ENCODE assay signal across 8 cellular contexts in genomic region chr10:3805227-3805790, GRCh38. TPM values are rescaled to one million over a fixed set of nuclear protein-coding genes. Genes with fewer than 3 reads are reported as not detected.
DNase-seq lines count a peak whose midpoint lies in the region; ATAC-seq and TF ChIP-seq lines count a peak whose summit lies in the region.

No MANE protein-coding gene starts in this region.

- H3K27me3 Mint-ChIP-seq in natural killer cell (ENCODE audit: low read depth in 2 of 2), result no peaks in the 10 kb centered on the region

- peak overlapping the region; percentile 80 for H3K4me3 Mint-ChIP-seq in natural killer cell

- intact Hi-C loops in left cardiac atrium (cut with DNase I), result no loop called here
- intact Hi-C loops in Right ventricle myocardium inferior (cut with DNase I), result no loop called here
- intact Hi-C loops in natural killer cell (cut with micrococcal nuclease), result loop anchor here (1.0 to 10.0 kb wide), 4 partner anchors 23 to 1489 kb away; no protein-coding TSS in a partner anchor

- H3K36me3 Mint-ChIP-seq in natural killer cell, result no peaks in the 10 kb centered on the region

- no peak overlapping the region for H3K27ac Mint-ChIP-seq in natural killer cell

- TF ChIP-seq CTCF in natural killer cell (IDR thresholded peaks at IDR 0.05), result no peak

- H3K4me1 Mint-ChIP-seq in natural killer cell, result peaks cover 57 to 69% of the 10 kb centered on the region in 2 donors

- ATAC-seq in left cardiac atrium, result peak; percentile 24 to 35
- ATAC-seq in Right ventricle myocardium inferior, result no peak
- ATAC-seq in HG03439 (IDR thresholded peaks at IDR 0.05; ENCODE audit: unreplicated experiment), result peak; percentile 42
- peak; percentile 25 to 69 (median 61) for ATAC-seq in natural killer cell
- ATAC-seq in HG03025 (IDR thresholded peaks at IDR 0.05; ENCODE audit: low FRiP score, unreplicated experiment), result no peak

- no peaks in the 10 kb centered on the region for H3K9me3 Mint-ChIP-seq in natural killer cell

- no peak for DNase-seq in left cardiac atrium
- DNase-seq in Right ventricle myocardium inferior (ENCODE audit: missing footprints), result no peak
- peak in 4 of 5 donors; percentile 50 to 91 (median 62) for DNase-seq in T-helper 1 cell
- DNase-seq in dedifferentiated amniotic fluid mesenchymal stem cell (ENCODE audit: extremely low spot score), result peak; percentile 54
- DNase-seq in natural killer cell, result no peak
- DNase-seq in NCI-H2029 treated with DMSO at 0.1 percent for 48 hours (lab: John Stamatoyannopoulos, UW), result no peak

RNA-seq across cellular contexts. Expression of gene KLF6, which starts 20.3 kb away (rescaled TPM):
- total RNA-seq in left cardiac atrium (10 to 100 TPM; 76.3 to 78.7 TPM), Right ventricle myocardium inferior (68.4 TPM), natural killer cell (1,000 to 10,000 TPM; 1,044 to 1,768 (median 1,056) TPM)

Comparison
In these comparisons a context has a peak if more than half of its experiments do, and no peak if none do; other contexts are left out.
1. ATAC-seq: peak in left cardiac atrium (2 of 2), HG03439 (single experiment) and natural killer cell (3 of 3); none in Right ventricle myocardium inferior (single experiment) and HG03025 (single experiment).
2. DNase-seq: peak in T-helper 1 cell (4 of 5) and dedifferentiated amniotic fluid mesenchymal stem cell (single experiment); none in left cardiac atrium (single experiment), Right ventricle myocardium inferior (single experiment), natural killer cell (single experiment) and NCI-H2029 treated with DMSO at 0.1 percent for 48 hours (single experiment).
3. RNA of gene KLF6, which starts 20.3 kb away (total RNA-seq): 1,044 to 1,768 TPM in natural killer cell; 76.3 to 78.7 TPM in left cardiac atrium and 68.4 TPM in Right ventricle myocardium inferior (single experiment); every median in the first group is over 10 times any median in the second.